1 cellular context compared by ENCODE assay signal in genomic region chr13:40789275-40790231, GRCh38.
A peak's percentile ranks its signal among the peaks of the same experiment; 100 is the strongest.
TF ChIP-seq lines count a peak whose summit lies in the region.

Gene SLC25A15, plus strand, starts transcription at chr13:40789611. Its CDS starts 3,616 bp downstream, at chr13:40793227.

TF ChIP-seq in HepG2, 621 proteins besides CTCF, POLR2A, EP300 and RAD21 (continued from another document and continues in another):
- TF ChIP-seq RERE (CRISPR knock-in tag; IDR thresholded peaks at IDR 0.05; ENCODE audit: low read depth) (no peak), TEAD2 (CRISPR knock-in tag; IDR thresholded peaks at IDR 0.05) (0 out of 2 replicates have a peak, but pooled peaks have one; percentile 12), HIC2 (CRISPR knock-in tag; IDR thresholded peaks at IDR 0.05; ENCODE audit: low read depth) (no peak), RXRB (CRISPR knock-in tag; IDR thresholded peaks at IDR 0.05; ENCODE audit: borderline replicate concordance) (peak; percentile 36; the same call in 1 of the 2 replicates), NR2C2 (CRISPR knock-in tag; IDR thresholded peaks at IDR 0.05; ENCODE audit: borderline replicate concordance) (peak; percentile 89), KDM3A (CRISPR knock-in tag; IDR thresholded peaks at IDR 0.05; ENCODE audit: low read depth) (no peak), ZNF20 (CRISPR knock-in tag; IDR thresholded peaks at IDR 0.05) (no peak), ZNF615 (CRISPR knock-in tag; IDR thresholded peaks at IDR 0.05; ENCODE audit: borderline replicate concordance) (no peak), ZNF777 (CRISPR knock-in tag; IDR thresholded peaks at IDR 0.05) (0 out of 2 replicates have a peak, but pooled peaks have one; percentile 44), SKI (IDR thresholded peaks at IDR 0.05; ENCODE audit: partially characterized antibody) (peak; percentile 76), ZBTB42 (CRISPR knock-in tag; IDR thresholded peaks at IDR 0.05) (peak; percentile 31; the same call in 1 of the 2 replicates), AKAP8 (CRISPR knock-in tag; IDR thresholded peaks at IDR 0.05) (no peak), GABPB1 (CRISPR knock-in tag; IDR thresholded peaks at IDR 0.05) (peak; percentile 91), ZNF782 (CRISPR knock-in tag; IDR thresholded peaks at IDR 0.05; ENCODE audit: borderline replicate concordance) (0 out of 2 replicates have a peak, but pooled peaks have one; percentile 18), MTERF4 (CRISPR knock-in tag; IDR thresholded peaks at IDR 0.05) (peak; percentile 19; the same call in 1 of the 2 replicates), SAP130 (CRISPR knock-in tag; IDR thresholded peaks at IDR 0.05; ENCODE audit: low read depth) (peak; percentile 85), ZHX2 (IDR thresholded peaks at IDR 0.05; ENCODE audit: low read depth) (no peak), ZHX2 (CRISPR knock-in tag; IDR thresholded peaks at IDR 0.05; ENCODE audit: borderline replicate concordance) (peak; percentile 49; the same call in 1 of the 2 replicates), ZNF382 (CRISPR knock-in tag; IDR thresholded peaks at IDR 0.05; ENCODE audit: borderline replicate concordance) (no peak), ATF1 (CRISPR knock-in tag; IDR thresholded peaks at IDR 0.05) (no peak), ZNF839 (CRISPR knock-in tag; IDR thresholded peaks at IDR 0.05; ENCODE audit: borderline replicate concordance) (no peak), CERS6 (CRISPR knock-in tag; IDR thresholded peaks at IDR 0.05) (no peak), ZFYVE20 (CRISPR knock-in tag; IDR thresholded peaks at IDR 0.05; ENCODE audit: borderline replicate concordance, low read depth) (no peak), SRSF4 (IDR thresholded peaks at IDR 0.05; ENCODE audit: low read depth, low read length, poor library complexity, severe bottlenecking) (no peak), ARID3A (IDR thresholded peaks at IDR 0.05; ENCODE audit: low read depth, low read length) (no peak), HMGXB4 (CRISPR knock-in tag; IDR thresholded peaks at IDR 0.05; ENCODE audit: borderline replicate concordance in 1 of 2, low read depth in 1 of 2) (peak; percentile 73 to 84), CENPX (CRISPR knock-in tag; IDR thresholded peaks at IDR 0.05) (no peak), BRD4 (CRISPR knock-in tag; IDR thresholded peaks at IDR 0.05) (no peak), FOXJ3 (CRISPR knock-in tag; IDR thresholded peaks at IDR 0.05; ENCODE audit: borderline replicate concordance) (no peak), TCF7 (IDR thresholded peaks at IDR 0.05; ENCODE audit: low read depth) (no peak), ZNF792 (CRISPR knock-in tag; IDR thresholded peaks at IDR 0.05) (no peak), THRA (CRISPR knock-in tag; IDR thresholded peaks at IDR 0.05; ENCODE audit: borderline replicate concordance) (0 out of 2 replicates have a peak, but pooled peaks have one; percentile 14), THAP11 (CRISPR knock-in tag; IDR thresholded peaks at IDR 0.05) (peak; percentile 57), PHF20 (CRISPR knock-in tag; IDR thresholded peaks at IDR 0.05) (no peak; the same call in 1 of the 2 replicates), ZNF83 (CRISPR knock-in tag; IDR thresholded peaks at IDR 0.05; ENCODE audit: borderline replicate concordance) (no peak)
